ENCODE assay signal across 12 cellular contexts in genomic region chr6:109695468-109695867, GRCh38. TPM values are rescaled to one million over a fixed set of nuclear protein-coding genes. Genes with fewer than 3 reads are reported as not detected.
DNase-seq lines count a peak whose midpoint lies in the region; ATAC-seq, FAIRE-seq and TF ChIP-seq lines count a peak whose summit lies in the region.
"Had no signal": no experiment of that assay in that cellular context is flagged by ENCODE, and none has a peak within 500 bp of the region (broad histone marks: within the 10 kb centered on the region; RNA-seq: fewer than 3 reads in every experiment).

No MANE protein-coding gene starts in this region.

- no peak overlapping the region for H3K4me3 Mint-ChIP-seq in activated CD4-positive, alpha-beta T cell treated with anti-CD3 and anti-CD28 coated beads, Interleukin-2, amount 10 ng/mL, durations not matched to agents 24 days and 14 days

- DNase-seq in activated CD4-positive, alpha-beta T cell treated with anti-CD3 and anti-CD28 coated beads, Interleukin-2, amount 10 ng/mL, durations not matched to agents 24 days and 14 days, result peak; percentile 60
- no peak for DNase-seq in activated CD4-positive, alpha-beta T cell treated with anti-CD3 and anti-CD28 coated beads, Interleukin-2, amount 50 U/mL, for 1 hour
- DNase-seq in H54 (ENCODE audit: insufficient read length, low spot score), result no peak
- peak; percentile 5 for DNase-seq in SHP77 treated with DMSO at 0.1 percent for 48 hours (lab: John Stamatoyannopoulos, UW)
- peak; percentile 32 for DNase-seq in left kidney (ENCODE audit: low read depth, low spot score)
- DNase-seq in NCI-H2171 (lab: John Stamatoyannopoulos, UW), result no peak
- no peak for DNase-seq in stimulated activated naive CD4-positive, alpha-beta T cell (lab: John Stamatoyannopoulos, UW)
- DNase-seq: islet precursor cell had no signal

- H3K36me3 Mint-ChIP-seq in activated CD4-positive, alpha-beta T cell treated with anti-CD3 and anti-CD28 coated beads, Interleukin-2, amount 10 ng/mL, durations not matched to agents 24 days and 14 days (ENCODE audit: low read depth), result peaks cover 2% of the 10 kb centered on the region

- TF ChIP-seq POLR2A in H54 (IDR thresholded peaks at IDR 0.05; ENCODE audit: low read depth, low read length), result no peak

- H3K9me3 Mint-ChIP-seq in activated CD4-positive, alpha-beta T cell treated with anti-CD3 and anti-CD28 coated beads, Interleukin-2, amount 10 ng/mL, durations not matched to agents 24 days and 14 days, result no peaks in the 10 kb centered on the region
- H3K9me3 Mint-ChIP-seq: activated T-helper 2 cell treated with anti-CD3 and anti-CD28 coated beads, Interferon-gamma antibody, Interleukin-2, Interleukin-4, amounts not matched to agents 10 μg/mL and 5 μg/mL and 100 μg/mL, durations not matched to agents 14 hours and 24 hours and 36 hours had no signal

- H3K27me3 Mint-ChIP-seq in activated CD4-positive, alpha-beta T cell treated with anti-CD3 and anti-CD28 coated beads, Interleukin-2, amount 10 ng/mL, durations not matched to agents 24 days and 14 days, result no peaks in the 10 kb centered on the region

- peak; percentile 27 for FAIRE-seq in H54 (lab: Jason Lieb, UNC)
- FAIRE-seq: RCC 7860, urothelium cell line had no signal

- ATAC-seq in HG02981 (IDR thresholded peaks at IDR 0.05; ENCODE audit: unreplicated experiment), result no peak

- peaks cover 12% of the 10 kb centered on the region for H3K4me1 Mint-ChIP-seq in activated CD4-positive, alpha-beta T cell treated with anti-CD3 and anti-CD28 coated beads, Interleukin-2, amount 10 ng/mL, durations not matched to agents 24 days and 14 days

- intact Hi-C loops in activated CD4-positive, alpha-beta T cell treated with anti-CD3 and anti-CD28 coated beads, Interleukin-2, amount 10 ng/mL, durations not matched to agents 24 days and 14 days (cut with micrococcal nuclease), result loop anchor here (1.0 to 10.0 kb wide), 3 partner anchors 99 to 511 kb away; partner anchors contain the start of gene MICAL1

- no peak overlapping the region for H3K27ac Mint-ChIP-seq in activated CD4-positive, alpha-beta T cell treated with anti-CD3 and anti-CD28 coated beads, Interleukin-2, amount 10 ng/mL, durations not matched to agents 24 days and 14 days
- H3K27ac Mint-ChIP-seq: activated T-helper 2 cell treated with anti-CD3 and anti-CD28 coated beads, Interferon-gamma antibody, Interleukin-2, Interleukin-4, amounts not matched to agents 10 μg/mL and 5 μg/mL and 100 μg/mL, durations not matched to agents 14 hours and 24 hours and 36 hours had no signal

RNA-seq across cellular contexts. Expression of gene FIG4, which starts 4.4 kb away (rescaled TPM):
- 8.1 and 8.5 TPM in 2 replicates for total RNA-seq in activated CD4-positive, alpha-beta T cell treated with anti-CD3 and anti-CD28 coated beads, Interleukin-2, amount 10 ng/mL, durations not matched to agents 24 days and 14 days

RNA-seq across cellular contexts. Expression of gene AK9, which starts 4.5 kb away (rescaled TPM):
- total RNA-seq in activated CD4-positive, alpha-beta T cell treated with anti-CD3 and anti-CD28 coated beads, Interleukin-2, amount 10 ng/mL, durations not matched to agents 24 days and 14 days, result 2.1 and 3.2 TPM in 2 replicates

Comparison
In these comparisons a context has a peak if more than half of its experiments do, and no peak if none do; other contexts are left out.
1. DNase-seq: peak in activated CD4-positive, alpha-beta T cell treated with anti-CD3 and anti-CD28 coated beads, Interleukin-2, amount 10 ng/mL, durations not matched to agents 24 days and 14 days (single experiment), SHP77 treated with DMSO at 0.1 percent for 48 hours (single experiment) and left kidney (single experiment); none in activated CD4-positive, alpha-beta T cell treated with anti-CD3 and anti-CD28 coated beads, Interleukin-2, amount 50 U/mL, for 1 hour (single experiment), H54 (single experiment), NCI-H2171 (single experiment) and stimulated activated naive CD4-positive, alpha-beta T cell (0 of 6).